11 cellular contexts compared by ENCODE assay signal in the genomic region with DNA sequence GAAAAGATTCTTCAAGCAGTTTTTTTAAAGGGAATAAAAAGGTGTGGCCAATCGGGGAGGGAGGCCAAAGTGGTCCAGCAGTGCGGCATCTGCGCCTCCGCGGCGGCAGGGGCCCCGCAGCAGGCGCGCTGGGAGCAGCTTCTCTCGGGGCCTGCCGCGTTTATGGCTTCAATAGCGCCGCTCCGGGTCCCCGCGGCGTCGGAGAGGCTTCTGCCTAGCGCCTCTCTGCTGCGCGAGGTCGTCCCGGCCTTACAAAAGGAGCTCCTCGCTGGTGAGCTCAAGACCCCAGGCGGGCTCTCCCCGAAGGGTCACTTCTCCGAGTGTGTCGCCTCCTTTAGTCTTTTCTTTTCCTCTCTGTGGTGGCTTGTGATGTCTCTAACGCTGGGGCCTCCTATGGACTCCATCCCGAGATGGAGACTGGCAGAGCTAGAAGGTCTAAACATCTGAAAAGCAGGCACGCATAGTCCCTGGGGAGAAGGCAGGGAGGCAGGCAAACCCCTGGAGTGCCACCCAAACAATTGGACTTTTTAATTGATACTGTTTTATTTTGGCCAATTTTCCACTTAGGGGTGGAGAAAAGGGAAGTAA.
DNase-seq lines count a peak whose midpoint lies in the region; ATAC-seq and TF ChIP-seq lines count a peak whose summit lies in the region.
"Had no signal": no experiment of that assay in that cellular context is flagged by ENCODE, and none has a peak within 500 bp of the region (broad histone marks: within the 10 kb centered on the region; RNA-seq: fewer than 3 reads in every experiment).

No MANE protein-coding gene starts in this region.

- peak overlapping the region; percentile 69 for H3K9ac ChIP-seq in IMR-90 (ENCODE audit: low read depth, low read length)

- H3K23ac ChIP-seq in IMR-90 (ENCODE audit: low read depth, low read length): peak overlapping the region; percentile 97; the same call in 1 of the 2 replicates

- TF ChIP-seq RAD21 in IMR-90 (IDR thresholded peaks at IDR 0.05; ENCODE audit: low read length): no peak

- H3K9me3 ChIP-seq in A673 (ENCODE audit: low read depth, low read length, poor library complexity, severe bottlenecking): no peaks in the 10 kb centered on the region
- no peaks in the 10 kb centered on the region for H3K9me3 ChIP-seq in IMR-90 (ENCODE audit: control insufficient read depth, insufficient read depth, low read length)
- no peaks in the 10 kb centered on the region for H3K9me3 ChIP-seq in muscle layer of duodenum (ENCODE audit: control insufficient read depth in 1 of 2, low read length in 2 of 2)
- no peaks in the 10 kb centered on the region for H3K9me3 ChIP-seq in gastrocnemius medialis
- H3K9me3 ChIP-seq: colonic mucosa had no signal

- TF ChIP-seq CTCF in A673 (conservative IDR thresholded peaks at IDR 0.05; ENCODE audit: low read depth, low read length): 0 out of 2 replicates have a peak, but pooled peaks have one; percentile 15
- TF ChIP-seq CTCF in IMR-90 (conservative IDR thresholded peaks at IDR 0.05; ENCODE audit: low read depth, low read length): 0 out of 2 replicates have a peak, but pooled peaks have one; percentile 1
- TF ChIP-seq CTCF in dorsolateral prefrontal cortex (IDR thresholded peaks at IDR 0.05 in 54 of 56, conservative IDR thresholded peaks at IDR 0.05 in 2 of 56; ENCODE audit: low read depth in 1 of 56, partially characterized antibody in 56 of 56): peak in 2 of 56 donors; percentile 12
- TF ChIP-seq CTCF in gastrocnemius medialis (IDR thresholded peaks at IDR 0.05 in 4 of 5, conservative IDR thresholded peaks at IDR 0.05 in 1 of 5): no peak

- in situ Hi-C loops in IMR-90 (cut with MboI; ENCODE audit: low sequenced_read_pairs): no loop called here
- in situ Hi-C loops in gastrocnemius medialis (cut with MboI; ENCODE audit: low sequenced_read_pairs in 4 of 4): no loop called here

- H2AFZ ChIP-seq in IMR-90 (replicated peaks; ENCODE audit: low read length, poor library complexity): peak overlapping the region; percentile 92

- CTCF ChIA-PET in A673 (lab: Charles Lee) (interaction anchor here (0.7 kb wide), 1 partner anchor 122 kb away, joined by 6 read pairs; no protein-coding TSS in a partner anchor), IMR-90 (lab: Yijun Ruan, JAX) (no interaction called here)

- no peaks in the 10 kb centered on the region for H4K20me1 ChIP-seq in IMR-90 (ENCODE audit: insufficient read depth, low read length)

- POLR2A ChIA-PET in A673 (lab: Charles Lee; ENCODE audit: low non-redundant PET) (no interaction called here), IMR-90 (lab: Charles Lee; ENCODE audit: unreplicated experiment) (interaction anchor here (0.6 kb wide), 1 partner anchor 284 kb away, joined by 7 read pairs; no protein-coding TSS in a partner anchor)

- WGBS in IMR-90 (ENCODE audit: extremely low coverage in 2 of 2, insufficient read length in 1 of 2), 2 experiments: 1% methylated on average over 20 of the region's 32 CpGs; no CpG with 5 or more reads in 1 of the 2 experiments

- H3K56ac ChIP-seq in IMR-90 (ENCODE audit: extremely low read depth, insufficient read depth, low read length): peak overlapping the region; percentile 65; the same call in 1 of the 2 replicates

- peak; percentile 70 for ATAC-seq in IMR-90 (ENCODE audit: low read depth)
- no peak for ATAC-seq in GM21367 (IDR thresholded peaks at IDR 0.05; ENCODE audit: unreplicated experiment)
- ATAC-seq in gastrocnemius medialis: no peak
- no peak for ATAC-seq in HG03442 (IDR thresholded peaks at IDR 0.05; ENCODE audit: unreplicated experiment)
- ATAC-seq: T-cell had no signal

- no peaks in the 10 kb centered on the region for H3K36me3 ChIP-seq in A673 (ENCODE audit: insufficient read depth, low read length, poor library complexity, severe bottlenecking)
- no peaks in the 10 kb centered on the region for H3K36me3 ChIP-seq in IMR-90 (ENCODE audit: control insufficient read depth, insufficient read depth, low read length)
- no peaks in the 10 kb centered on the region for H3K36me3 ChIP-seq in muscle layer of duodenum (ENCODE audit: control insufficient read depth in 1 of 2, insufficient read depth in 2 of 2, low read length in 2 of 2)
- H3K36me3 ChIP-seq in gastrocnemius medialis: no peaks in the 10 kb centered on the region
- H3K36me3 ChIP-seq: colonic mucosa had no signal

- dilution Hi-C loops in IMR-90 (cut with HindIII; ENCODE audit: low sequenced_read_pairs, unreplicated experiment): no loop called here

- peak overlapping the region; percentile 37 for H2BK5ac ChIP-seq in IMR-90 (ENCODE audit: low read depth, low read length, poor library complexity, severe bottlenecking)

- H2BK15ac ChIP-seq in IMR-90 (ENCODE audit: low read depth, low read length): peak overlapping the region; percentile 65; the same call in 1 of the 3 replicates

- peak overlapping the region; percentile 38 for H2AK9ac ChIP-seq in IMR-90 (replicated peaks; ENCODE audit: low read depth, low read length, poor library complexity)

- H3K4me1 ChIP-seq in A673 (ENCODE audit: insufficient read depth, low read length, poor library complexity, severe bottlenecking) (peaks cover 7% of the 10 kb centered on the region), IMR-90 (ENCODE audit: control insufficient read depth, insufficient read depth, low read length) (peaks cover 13% of the 10 kb centered on the region), muscle layer of duodenum (ENCODE audit: control insufficient read depth in 1 of 2, insufficient read depth in 2 of 2, low read length in 2 of 2) (peaks cover 0 to 12% of the 10 kb centered on the region in 2 donors), gastrocnemius medialis (no peaks in the 10 kb centered on the region)
- H3K4me1 ChIP-seq: colonic mucosa had no signal

- peak overlapping the region; percentile 96 for H4K5ac ChIP-seq in IMR-90 (ENCODE audit: low read depth, low read length)

- H3K4me3 ChIP-seq in A673 (ENCODE audit: low read depth, low read length, poor library complexity, severe bottlenecking) (peak overlapping the region; percentile 23), IMR-90 (ENCODE audit: insufficient read depth, low read depth, low read length) (no peak overlapping the region), dorsolateral prefrontal cortex (peak overlapping the region in 54 of 59 donors; percentile 8 to 65 (median 40)), muscle layer of duodenum (ENCODE audit: low read depth in 1 of 2, low read length in 2 of 2) (peak overlapping the region; percentile 32 to 42), gastrocnemius medialis (peak overlapping the region in 1 of 4 donors; percentile 26)
- H3K4me3 ChIP-seq: colonic mucosa had no signal

- H3K4ac ChIP-seq in IMR-90 (ENCODE audit: low read depth, low read length): peak overlapping the region; percentile 73

- H2AK5ac ChIP-seq in IMR-90 (ENCODE audit: low read depth, low read length): no peak overlapping the region

- no peaks in the 10 kb centered on the region for H3K79me1 ChIP-seq in IMR-90 (ENCODE audit: low read depth in 1 of 2, low read length in 2 of 2)

- no peak overlapping the region for H3K27ac ChIP-seq in A673 (ENCODE audit: low read depth, low read length, poor library complexity, severe bottlenecking)
- peak overlapping the region; percentile 12 for H3K27ac ChIP-seq in IMR-90 (ENCODE audit: insufficient read depth, low read length)
- peak overlapping the region in 4 of 59 donors; percentile 10 to 71 (median 22) for H3K27ac ChIP-seq in dorsolateral prefrontal cortex
- no peak overlapping the region for H3K27ac ChIP-seq in muscle layer of duodenum (ENCODE audit: low read length)
- no peak overlapping the region for H3K27ac ChIP-seq in gastrocnemius medialis
- H3K27ac ChIP-seq: colonic mucosa had no signal

- peak overlapping the region; percentile 64 for H3K14ac ChIP-seq in IMR-90 (replicated peaks; ENCODE audit: low read depth, low read length)

- H2BK20ac ChIP-seq in IMR-90 (ENCODE audit: low read depth, low read length): peak overlapping the region; percentile 57; the same call in 1 of the 2 replicates

- TF ChIP-seq POLR2A in IMR-90 (IDR thresholded peaks at IDR 0.05; ENCODE audit: low read depth, low read length) (no peak), gastrocnemius medialis (IDR thresholded peaks at IDR 0.05) (no peak)

- no TSS peak for BruUV-seq in A673 (replicated peaks; lab: Mats Ljungman, UMichigan)
- BruUV-seq in IMR-90 (replicated peaks; lab: Mats Ljungman, UMichigan): no TSS peak

- H2BK120ac ChIP-seq in IMR-90 (ENCODE audit: low read depth, low read length): peak overlapping the region; percentile 84

- H3K9me1 ChIP-seq in IMR-90 (ENCODE audit: insufficient read depth, low read length): peaks cover 2% of the 10 kb centered on the region; the same call in 1 of the 2 replicates

- intact Hi-C loops in A673 (cut with micrococcal nuclease; ENCODE audit: unreplicated experiment): loop anchor here (5.0 kb wide), 1 partner anchor 69 kb away; no protein-coding TSS in a partner anchor
- intact Hi-C loops in IMR-90 (cut with micrococcal nuclease): no loop called here
- intact Hi-C loops in dorsolateral prefrontal cortex (cut with DNase I): loop anchor here in 1 of 2 donors (10.0 kb wide), 1 partner anchor 377 kb away; no protein-coding TSS in a partner anchor
- intact Hi-C loops in gastrocnemius medialis (cut with DNase I; ENCODE audit: low total_unique reads): no loop called here

- H3K27me3 ChIP-seq in A673 (replicated peaks; ENCODE audit: insufficient read depth, low read depth, low read length, poor library complexity) (no peaks in the 10 kb centered on the region), IMR-90 (ENCODE audit: control insufficient read depth, insufficient read depth, low read length) (no peaks in the 10 kb centered on the region), dorsolateral prefrontal cortex (peaks cover 0 to 10% (median 0%) of the 10 kb centered on the region in 45 donors), muscle layer of duodenum (ENCODE audit: low read depth, low read length) (no peaks in the 10 kb centered on the region), gastrocnemius medialis (no peaks in the 10 kb centered on the region)
- H3K27me3 ChIP-seq: colonic mucosa had no signal

- H4K91ac ChIP-seq in IMR-90 (ENCODE audit: insufficient read depth, low read depth, low read length): peak overlapping the region; percentile 86

- peak overlapping the region; percentile 51 to 89 for H4K8ac ChIP-seq in IMR-90 (ENCODE audit: low read depth in 2 of 2, low read length in 2 of 2)

- peak overlapping the region; percentile 87 for H3K4me2 ChIP-seq in IMR-90 (ENCODE audit: low read depth, low read length)

- peak overlapping the region; percentile 62 for H3K18ac ChIP-seq in IMR-90 (ENCODE audit: low read depth, low read length)

- DNase-seq in A673 (ENCODE audit: low spot score): peak; percentile 64
- no peak for DNase-seq in IMR-90
- peak in 4 of 10 donors; percentile 27 to 52 (median 40) for DNase-seq in dorsolateral prefrontal cortex
- DNase-seq in gastrocnemius medialis: no peak
- no peak for DNase-seq in NCI-H2196 (lab: John Stamatoyannopoulos, UW; ENCODE audit: unreplicated experiment)
- DNase-seq: colonic mucosa, DMS79 had no signal

TF ChIP-seq in IMR-90, 13 proteins besides CTCF, POLR2A, EP300 and RAD21 (continues in another document):
- TF ChIP-seq NFE2L2 (IDR thresholded peaks at IDR 0.05; ENCODE audit: low read depth, low read length) (no peak), CHD1 (IDR thresholded peaks at IDR 0.05; ENCODE audit: low read depth, low read length) (no peak), RCOR1 (IDR thresholded peaks at IDR 0.05; ENCODE audit: insufficient replicate concordance, low read length) (no peak), SMC3 (IDR thresholded peaks at IDR 0.05; ENCODE audit: low read depth, low read length) (no peak)

Comparison
In these comparisons a context has a peak if more than half of its experiments do, and no peak if none do; other contexts are left out.
1. CTCF ChIP-seq: peak in A673 (single experiment) and IMR-90 (single experiment); none in gastrocnemius medialis (0 of 5).